ENCODE assay signal across 13 cellular contexts in the genomic region with DNA sequence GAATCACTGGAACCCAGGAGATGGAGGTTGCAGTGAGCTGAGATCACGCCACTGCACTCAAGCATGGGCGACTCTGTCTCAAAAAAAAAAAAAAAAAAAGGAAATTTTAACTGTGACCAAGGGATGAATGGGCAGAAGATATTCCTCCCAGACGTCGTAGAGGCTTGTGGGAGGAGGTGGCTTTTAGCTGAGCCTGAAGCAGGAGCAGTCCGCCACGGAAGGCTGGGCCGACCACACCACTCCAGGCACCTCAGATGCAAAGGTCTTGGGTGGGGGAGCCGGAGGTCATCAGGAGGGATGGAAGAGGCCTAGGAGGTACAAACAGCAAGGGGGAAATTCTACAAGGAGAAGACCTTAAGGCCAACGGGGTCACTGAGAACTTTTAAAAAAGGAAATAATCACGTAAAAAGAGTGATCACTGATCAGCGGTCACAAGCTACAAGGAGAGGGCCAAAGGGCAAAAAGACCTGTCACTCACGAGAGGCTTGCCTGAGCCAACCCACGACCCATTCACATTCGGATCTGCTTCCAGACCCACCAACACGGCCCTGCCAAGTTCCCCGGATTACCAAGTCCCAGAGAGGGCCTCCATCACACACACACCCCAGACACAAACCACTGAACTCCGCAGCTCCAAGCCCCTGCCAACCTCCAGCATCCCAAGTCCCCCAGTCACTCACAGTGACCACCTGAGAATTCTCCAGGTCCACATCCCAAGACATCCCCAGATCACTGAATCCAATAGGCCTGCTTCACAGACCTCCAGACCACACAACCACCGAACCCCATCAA. TPM values are rescaled to one million over a fixed set of nuclear protein-coding genes. Genes with fewer than 3 reads are reported as not detected.
DNase-seq lines count a peak whose midpoint lies in the region; ATAC-seq and TF ChIP-seq lines count a peak whose summit lies in the region.
"Had no signal": no experiment of that assay in that cellular context is flagged by ENCODE, and none has a peak within 500 bp of the region (broad histone marks: within the 10 kb centered on the region; RNA-seq: fewer than 3 reads in every experiment).

No MANE protein-coding gene starts in this region.

- no peak overlapping the region for H3K27ac Mint-ChIP-seq in endodermal cell
- no peak overlapping the region for H3K27ac Mint-ChIP-seq in nephron progenitor cell
- no peak overlapping the region for H3K27ac Mint-ChIP-seq in mesothelial cell of epicardium

- intact Hi-C loops in spleen (cut with DNase I; ENCODE audit: low total_unique reads), result no loop called here
- intact Hi-C loops in lower lobe of right lung (cut with DNase I), result no loop called here

- H3K36me3 Mint-ChIP-seq in endodermal cell (ENCODE audit: low read depth), result peaks cover 44% of the 10 kb centered on the region
- H3K36me3 Mint-ChIP-seq in nephron progenitor cell (ENCODE audit: low read depth), result peaks cover 22% of the 10 kb centered on the region
- peaks cover 58% of the 10 kb centered on the region for H3K36me3 Mint-ChIP-seq in mesothelial cell of epicardium

- H3K27me3 Mint-ChIP-seq in endodermal cell (ENCODE audit: insufficient read depth) (no peaks in the 10 kb centered on the region), nephron progenitor cell (ENCODE audit: low read depth, poor library complexity) (peaks cover 3% of the 10 kb centered on the region), mesothelial cell of epicardium (ENCODE audit: low read depth) (no peaks in the 10 kb centered on the region)
- H3K27me3 Mint-ChIP-seq: CD8-positive, alpha-beta memory T cell had no signal

- H3K9me3 Mint-ChIP-seq in endodermal cell (peaks cover 66% of the 10 kb centered on the region), nephron progenitor cell (peaks cover 16% of the 10 kb centered on the region), mesothelial cell of epicardium (peaks cover 43% of the 10 kb centered on the region)

- H3K9ac ChIP-seq in endodermal cell (ENCODE audit: extremely low read depth, low read length, poor library complexity, severe bottlenecking), result no peak overlapping the region

- H3K4me1 Mint-ChIP-seq in endodermal cell, result peaks cover 9% of the 10 kb centered on the region
- peaks cover 21% of the 10 kb centered on the region for H3K4me1 Mint-ChIP-seq in nephron progenitor cell
- peaks cover 17% of the 10 kb centered on the region for H3K4me1 Mint-ChIP-seq in mesothelial cell of epicardium

- H3K36me3 ChIP-seq in SJSA1 (peaks cover 4% of the 10 kb centered on the region; the same call in 1 of the 2 replicates), endodermal cell (ENCODE audit: control insufficient read depth, insufficient read depth, low read length) (peaks cover 22% of the 10 kb centered on the region), spleen (peaks cover 0 to 38% (median 18%) of the 10 kb centered on the region in 6 donors), WERI-Rb-1 (peaks cover 7% of the 10 kb centered on the region), lower lobe of right lung (peaks cover 8% of the 10 kb centered on the region)

- no peak overlapping the region for H3K4me3 ChIP-seq in SJSA1
- peak overlapping the region; percentile 57 for H3K4me3 ChIP-seq in endodermal cell (ENCODE audit: low read length)
- no peak overlapping the region for H3K4me3 ChIP-seq in spleen
- H3K4me3 ChIP-seq in WERI-Rb-1 (ENCODE audit: low read depth, low read length), result no peak overlapping the region
- no peak overlapping the region for H3K4me3 ChIP-seq in lower lobe of right lung
- H3K4me3 ChIP-seq: A549 had no signal

- no peak overlapping the region for H3K27ac ChIP-seq in SJSA1
- no peak overlapping the region for H3K27ac ChIP-seq in endodermal cell (ENCODE audit: low read depth, low read length)
- H3K27ac ChIP-seq in spleen, result no peak overlapping the region
- no peak overlapping the region for H3K27ac ChIP-seq in WERI-Rb-1
- no peak overlapping the region for H3K27ac ChIP-seq in lower lobe of right lung
- H3K27ac ChIP-seq: A549 had no signal

- 93 to 96% methylated on average over 8 to 18 of the region's 18 CpGs for WGBS in endodermal cell (ENCODE audit: insufficient coverage in 1 of 2, insufficient read length in 1 of 2), 2 experiments
- 94 to 98% (median 95%) methylated on average over 18 of the region's 18 CpGs for WGBS in spleen, 5 donors

- TF ChIP-seq CTCF in endodermal cell (conservative IDR thresholded peaks at IDR 0.05) (no peak), nephron progenitor cell (IDR thresholded peaks at IDR 0.05) (no peak), spleen (IDR thresholded peaks at IDR 0.05 in 8 of 11, conservative IDR thresholded peaks at IDR 0.05 in 3 of 11) (no peak), WERI-Rb-1 (IDR thresholded peaks at IDR 0.05; ENCODE audit: low read depth, low read length) (no peak), mesothelial cell of epicardium (IDR thresholded peaks at IDR 0.05; ENCODE audit: unreplicated experiment) (no peak), lower lobe of right lung (IDR thresholded peaks at IDR 0.05) (no peak)

- peaks cover 60% of the 10 kb centered on the region for H3K9me3 ChIP-seq in SJSA1 (replicated peaks)
- peaks cover 72% of the 10 kb centered on the region for H3K9me3 ChIP-seq in endodermal cell (ENCODE audit: control insufficient read depth, low read length)
- H3K9me3 ChIP-seq in spleen, result peaks cover 0 to 65% (median 61%) of the 10 kb centered on the region in 8 donors
- peaks cover 31% of the 10 kb centered on the region for H3K9me3 ChIP-seq in WERI-Rb-1 (ENCODE audit: severe bottlenecking)
- H3K9me3 ChIP-seq in lower lobe of right lung, result peaks cover 42% of the 10 kb centered on the region

- ATAC-seq in lower lobe of right lung, result no peak
- ATAC-seq: A549, HCT116, HepG2 had no signal

- H3K4me3 Mint-ChIP-seq in endodermal cell (no peak overlapping the region), nephron progenitor cell (peak overlapping the region; percentile 22), mesothelial cell of epicardium (no peak overlapping the region)
- H3K4me3 Mint-ChIP-seq: CD14-positive monocyte had no signal

- H3K27me3 ChIP-seq in SJSA1 (replicated peaks) (no peaks in the 10 kb centered on the region), endodermal cell (ENCODE audit: control insufficient read depth, insufficient read depth, low read length, poor library complexity, severe bottlenecking) (no peaks in the 10 kb centered on the region), spleen (replicated peaks in 1 of 7) (no peaks in the 10 kb centered on the region), WERI-Rb-1 (ENCODE audit: insufficient read depth, low read depth, severe bottlenecking) (no peaks in the 10 kb centered on the region), lower lobe of right lung (ENCODE audit: low read depth) (no peaks in the 10 kb centered on the region)
- H3K27me3 ChIP-seq: BE2C had no signal

- TF ChIP-seq POLR2A in spleen (IDR thresholded peaks at IDR 0.05), result no peak

- DNase-seq in SJSA1 (ENCODE audit: low read depth in 1 of 2, low spot score in 2 of 2) (peak; percentile 62 to 91), endodermal cell (peak; percentile 21), nephron progenitor cell (no peak), spleen (peak; percentile 37), WERI-Rb-1 (no peak), mesothelial cell of epicardium (ENCODE audit: low spot score in 2 of 2, unreplicated experiment in 2 of 2) (no peak), lower lobe of right lung (no peak)
- DNase-seq: BE2C; CD8-positive, alpha-beta memory T cell had no signal

- H3K4me1 ChIP-seq in SJSA1 (replicated peaks) (peaks cover 8% of the 10 kb centered on the region), endodermal cell (ENCODE audit: control insufficient read depth, insufficient read depth, low read length) (no peaks in the 10 kb centered on the region), spleen (peaks cover 7 to 24% (median 21%) of the 10 kb centered on the region in 6 donors), lower lobe of right lung (peaks cover 19% of the 10 kb centered on the region)
- H3K4me1 ChIP-seq: A549 had no signal

RNA-seq across cellular contexts. Expression of gene ZNF605, which starts 3.5 kb away (rescaled TPM):
- total RNA-seq in SJSA1 (2014; rRNA removed; shearing (Covaris generic)), result 0.32 and 0.88 TPM in 2 replicates
- total RNA-seq in endodermal cell, result 10 to 100 TPM; 12.8 to 25.8 TPM
- polyA plus RNA-seq in endodermal cell (2013, experiment 1 of 2), result 9.9 TPM
- polyA plus RNA-seq in endodermal cell (2013, experiment 2 of 2), result 9.2 TPM
- 10 to 100 TPM; 11.0 to 18.9 (median 12.5) TPM for total RNA-seq in spleen
- 1 to 10 TPM; 1.6 to 3.3 (median 1.9) TPM for polyA plus RNA-seq in spleen
- 31.3 to 33.5 TPM (median 31.3 TPM) in 3 replicates for total RNA-seq in mesothelial cell of epicardium
- 13.3 TPM for total RNA-seq in lower lobe of right lung

RNA-seq across cellular contexts. Expression of gene ZNF26, which starts 33.6 kb away (rescaled TPM):
- total RNA-seq in SJSA1 (2014; rRNA removed; shearing (Covaris generic)), result 5.8 and 10.4 TPM in 2 replicates
- 10 to 100 TPM; 13.5 to 16.0 TPM for total RNA-seq in endodermal cell
- polyA plus RNA-seq in endodermal cell (2013, experiment 1 of 2), result 7.8 TPM
- 7.7 TPM for polyA plus RNA-seq in endodermal cell (2013, experiment 2 of 2)
- total RNA-seq in spleen, result 10 to 100 TPM; 13.2 to 28.7 (median 20.6) TPM
- 1 to 10 TPM; 4.0 to 6.1 (median 5.6) TPM for polyA plus RNA-seq in spleen
- 21.0 to 23.9 TPM (median 21.7 TPM) in 3 replicates for total RNA-seq in mesothelial cell of epicardium
- 12.6 TPM for total RNA-seq in lower lobe of right lung

Comparison
In these comparisons a context has a peak if more than half of its experiments do, and no peak if none do; other contexts are left out.
1. DNase-seq: peak in SJSA1 (2 of 2), endodermal cell (single experiment) and spleen (single experiment); none in nephron progenitor cell (single experiment), WERI-Rb-1 (single experiment), mesothelial cell of epicardium (0 of 2) and lower lobe of right lung (single experiment).